ENCODE assay signal across 9 cellular contexts in genomic region chr18:35178260-35178659, GRCh38.
DNase-seq lines count a peak whose midpoint lies in the region; ATAC-seq lines count a peak whose summit lies in the region.
"Had no signal": no experiment of that assay in that cellular context is flagged by ENCODE, and none has a peak within 500 bp of the region (broad histone marks: within the 10 kb centered on the region; RNA-seq: fewer than 3 reads in every experiment).

No MANE protein-coding gene starts in this region.

- peak; percentile 8 for DNase-seq in HS-27A (ENCODE audit: low read depth)
- DNase-seq in amniotic epithelial cell (ENCODE audit: low read depth) = peak; percentile 68
- DNase-seq in medulla oblongata (ENCODE audit: extremely low spot score) = peak; percentile 39
- no peak for DNase-seq in NCI-H2227 (lab: John Stamatoyannopoulos, UW; ENCODE audit: unreplicated experiment)
- no peak for DNase-seq in DMS114 treated with DMSO at 0.1 percent for 48 hours (lab: John Stamatoyannopoulos, UW; ENCODE audit: unreplicated experiment)
- DNase-seq: NCI-H69 had no signal

- ATAC-seq in GM18868 (IDR thresholded peaks at IDR 0.05; ENCODE audit: unreplicated experiment) (peak; percentile 57), GM21367 (IDR thresholded peaks at IDR 0.05; ENCODE audit: unreplicated experiment) (no peak), GM19455 (IDR thresholded peaks at IDR 0.05; ENCODE audit: unreplicated experiment) (no peak)

Comparison
In these comparisons a context has a peak if more than half of its experiments do, and no peak if none do; other contexts are left out.
1. DNase-seq: peak in HS-27A (single experiment), amniotic epithelial cell (single experiment) and medulla oblongata (single experiment); none in NCI-H2227 (single experiment) and DMS114 treated with DMSO at 0.1 percent for 48 hours (single experiment).